In genomic region chr11:109644158-109644557, GRCh38 we compare ENCODE assay signal across 11 cellular contexts.
DNase-seq lines count a peak whose midpoint lies in the region; ATAC-seq and TF ChIP-seq lines count a peak whose summit lies in the region.
"Had no signal": no experiment of that assay in that cellular context is flagged by ENCODE, and none has a peak within 500 bp of the region (broad histone marks: within the 10 kb centered on the region; RNA-seq: fewer than 3 reads in every experiment).

No MANE protein-coding gene starts in this region.

- H3K4me1 Mint-ChIP-seq in glutamatergic neuron (ENCODE audit: low read depth, unreplicated experiment) = peaks cover 11% of the 10 kb centered on the region

- no peaks in the 10 kb centered on the region for H3K79me2 ChIP-seq in PC-3 (ENCODE audit: low read length)

- H3K9ac ChIP-seq in PC-3 (ENCODE audit: low read length) = no peak overlapping the region

- no peak overlapping the region for H3K4me3 Mint-ChIP-seq in glutamatergic neuron (ENCODE audit: unreplicated experiment)

- H3K4me3 ChIP-seq in A673 (ENCODE audit: low read depth, low read length, poor library complexity, severe bottlenecking) (no peak overlapping the region), PC-3 (ENCODE audit: low read length) (no peak overlapping the region)

- no peaks in the 10 kb centered on the region for H3K9me3 ChIP-seq in A673 (ENCODE audit: low read depth, low read length, poor library complexity, severe bottlenecking)
- H3K9me3 ChIP-seq in PC-3 (ENCODE audit: low read length) = no peaks in the 10 kb centered on the region

- intact Hi-C loops in A673 (cut with micrococcal nuclease; ENCODE audit: unreplicated experiment) (no loop called here), PC-3 (cut with micrococcal nuclease) (no loop called here)

- H3K27me3 ChIP-seq in A673 (replicated peaks; ENCODE audit: insufficient read depth, low read depth, low read length, poor library complexity) (peaks cover 30% of the 10 kb centered on the region), PC-3 (ENCODE audit: low read length) (peaks cover 20% of the 10 kb centered on the region; the same call in 1 of the 2 replicates)

- TF ChIP-seq CTCF in A673 (conservative IDR thresholded peaks at IDR 0.05; ENCODE audit: low read depth, low read length) (0 out of 2 replicates have a peak, but pooled peaks have one; percentile 20), PC-3 (conservative IDR thresholded peaks at IDR 0.05; ENCODE audit: low read depth, low read length) (no peak), glutamatergic neuron (IDR thresholded peaks at IDR 0.05; ENCODE audit: partially characterized antibody, unreplicated experiment) (no peak)

- H3K27me3 Mint-ChIP-seq in glutamatergic neuron (ENCODE audit: unreplicated experiment) = no peaks in the 10 kb centered on the region

- H3F3A ChIP-seq in PC-3 (ENCODE audit: low read length, unreplicated experiment) = no peaks in the 10 kb centered on the region

- no peaks in the 10 kb centered on the region for H3K36me3 ChIP-seq in A673 (ENCODE audit: insufficient read depth, low read length, poor library complexity, severe bottlenecking)
- no peaks in the 10 kb centered on the region for H3K36me3 ChIP-seq in PC-3 (ENCODE audit: low read depth, low read length)

- no peaks in the 10 kb centered on the region for H4K20me1 ChIP-seq in PC-3 (ENCODE audit: low read length)

- CTCF ChIA-PET in A673 (lab: Charles Lee) = interaction anchor here (0.6 kb wide), 2 partner anchors 27 to 96 kb away, joined by 4 read pairs; no protein-coding TSS in a partner anchor
- CTCF ChIA-PET in PC-3 (lab: Charles Lee) = no interaction called here

- DNase-seq in A673 (ENCODE audit: low spot score) = peak; percentile 96
- DNase-seq in NCI-H1105 (lab: John Stamatoyannopoulos, UW) = peak; percentile 89
- peak; percentile 12 for DNase-seq in PC-3
- peak; percentile 24 for DNase-seq in glutamatergic neuron
- no peak for DNase-seq in GM19238 (ENCODE audit: insufficient read length, low spot score)
- DNase-seq in left lobe of liver (ENCODE audit: low spot score) = no peak
- DNase-seq: activated gamma-delta T cell treated with Interleukin-2 at 50 U/mL for 16 hours; NK-92 treated with Interleukin-12 subunit alpha and Interleukin-12 subunit beta, amount 100 ng/mL, for 24 hours; stimulated activated naive CD8-positive, alpha-beta T cell treated with anti-CD3 and anti-CD28 coated beads, Interleukin-15, Interleukin-2, amounts not matched to agents 100 U/mL and 50 U/mL, for 24 hours had no signal

- no peaks in the 10 kb centered on the region for H3K9me3 Mint-ChIP-seq in glutamatergic neuron (ENCODE audit: unreplicated experiment)

- H3K4me1 ChIP-seq in A673 (ENCODE audit: insufficient read depth, low read length, poor library complexity, severe bottlenecking) (peaks cover 6% of the 10 kb centered on the region), PC-3 (ENCODE audit: insufficient read depth, low read length) (no peaks in the 10 kb centered on the region)

- no peak for ATAC-seq in PC-3
- ATAC-seq in HG03175 (IDR thresholded peaks at IDR 0.05; ENCODE audit: unreplicated experiment) = no peak
- no peak for ATAC-seq in HG03520 (IDR thresholded peaks at IDR 0.05; ENCODE audit: unreplicated experiment)
- ATAC-seq in left lobe of liver = no peak
- ATAC-seq: stimulated activated naive CD8-positive, alpha-beta T cell treated with anti-CD3 and anti-CD28 coated beads, Interleukin-15, Interleukin-2, amounts not matched to agents 100 U/mL and 50 U/mL, for 24 hours had no signal

- no peak overlapping the region for H3K27ac Mint-ChIP-seq in glutamatergic neuron (ENCODE audit: unreplicated experiment)

- POLR2A ChIA-PET in A673 (lab: Charles Lee; ENCODE audit: low non-redundant PET) (no interaction called here), PC-3 (lab: Charles Lee; ENCODE audit: unreplicated experiment) (no interaction called here)

- H3K36me3 Mint-ChIP-seq in glutamatergic neuron (ENCODE audit: unreplicated experiment) = no peaks in the 10 kb centered on the region

- no peak overlapping the region for H3K4me2 ChIP-seq in PC-3 (ENCODE audit: low read length)

- H2AFZ ChIP-seq in PC-3 (ENCODE audit: low read length) = no peak overlapping the region

- H3K27ac ChIP-seq in A673 (ENCODE audit: low read depth, low read length, poor library complexity, severe bottlenecking) (no peak overlapping the region), PC-3 (ENCODE audit: low read length) (no peak overlapping the region)

- BruUV-seq in A673 (replicated peaks; lab: Mats Ljungman, UMichigan) = no TSS peak
- no TSS peak for BruUV-seq in PC-3 (replicated peaks; lab: Mats Ljungman, UMichigan)

- no peaks in the 10 kb centered on the region; the same call in 1 of the 2 replicates for H3K9me2 ChIP-seq in PC-3 (replicated peaks; ENCODE audit: low read length)

Comparison
In these comparisons a context has a peak if more than half of its experiments do, and no peak if none do; other contexts are left out.
1. DNase-seq: peak in A673 (single experiment), NCI-H1105 (single experiment), PC-3 (single experiment) and glutamatergic neuron (single experiment); none in GM19238 (single experiment) and left lobe of liver (single experiment).